ENCODE assay signal across 1 cellular context in the genomic region with DNA sequence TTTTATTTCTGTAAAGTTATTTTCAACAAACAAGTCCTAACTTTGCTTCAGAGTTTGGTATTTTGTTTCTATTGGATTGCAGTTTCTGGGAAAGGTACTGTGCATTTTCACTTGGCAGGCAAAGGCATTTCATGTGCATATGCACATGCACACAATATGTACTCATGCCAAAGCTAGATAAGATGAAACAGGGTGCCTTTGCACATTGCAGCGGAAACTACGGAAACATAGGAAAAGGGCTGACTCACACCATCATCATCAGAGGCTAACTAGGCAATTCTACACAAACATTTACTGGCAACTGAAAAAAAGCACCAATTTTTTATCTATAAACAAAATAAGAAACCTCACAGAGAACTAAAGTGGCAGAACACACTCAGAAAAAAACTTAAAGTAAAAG.
A peak's percentile ranks its signal among the peaks of the same experiment; 100 is the strongest.
TF ChIP-seq lines count a peak whose summit lies in the region.

No MANE protein-coding gene starts in this region.

TF ChIP-seq in K562, 482 proteins besides CTCF, POLR2A, EP300 and RAD21 (continued from another document and continues in another):
- TF ChIP-seq, protein P1, sequence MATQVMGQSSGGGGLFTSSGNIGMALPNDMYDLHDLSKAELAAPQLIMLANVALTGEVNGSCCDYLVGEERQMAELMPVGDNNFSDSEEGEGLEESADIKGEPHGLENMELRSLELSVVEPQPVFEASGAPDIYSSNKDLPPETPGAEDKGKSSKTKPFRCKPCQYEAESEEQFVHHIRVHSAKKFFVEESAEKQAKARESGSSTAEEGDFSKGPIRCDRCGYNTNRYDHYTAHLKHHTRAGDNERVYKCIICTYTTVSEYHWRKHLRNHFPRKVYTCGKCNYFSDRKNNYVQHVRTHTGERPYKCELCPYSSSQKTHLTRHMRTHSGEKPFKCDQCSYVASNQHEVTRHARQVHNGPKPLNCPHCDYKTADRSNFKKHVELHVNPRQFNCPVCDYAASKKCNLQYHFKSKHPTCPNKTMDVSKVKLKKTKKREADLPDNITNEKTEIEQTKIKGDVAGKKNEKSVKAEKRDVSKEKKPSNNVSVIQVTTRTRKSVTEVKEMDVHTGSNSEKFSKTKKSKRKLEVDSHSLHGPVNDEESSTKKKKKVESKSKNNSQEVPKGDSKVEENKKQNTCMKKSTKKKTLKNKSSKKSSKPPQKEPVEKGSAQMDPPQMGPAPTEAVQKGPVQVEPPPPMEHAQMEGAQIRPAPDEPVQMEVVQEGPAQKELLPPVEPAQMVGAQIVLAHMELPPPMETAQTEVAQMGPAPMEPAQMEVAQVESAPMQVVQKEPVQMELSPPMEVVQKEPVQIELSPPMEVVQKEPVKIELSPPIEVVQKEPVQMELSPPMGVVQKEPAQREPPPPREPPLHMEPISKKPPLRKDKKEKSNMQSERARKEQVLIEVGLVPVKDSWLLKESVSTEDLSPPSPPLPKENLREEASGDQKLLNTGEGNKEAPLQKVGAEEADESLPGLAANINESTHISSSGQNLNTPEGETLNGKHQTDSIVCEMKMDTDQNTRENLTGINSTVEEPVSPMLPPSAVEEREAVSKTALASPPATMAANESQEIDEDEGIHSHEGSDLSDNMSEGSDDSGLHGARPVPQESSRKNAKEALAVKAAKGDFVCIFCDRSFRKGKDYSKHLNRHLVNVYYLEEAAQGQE (CRISPR knock-in tag; IDR thresholded peaks at IDR 0.05; ENCODE audit: low read depth) = no peak
- TF ChIP-seq, protein P2, sequence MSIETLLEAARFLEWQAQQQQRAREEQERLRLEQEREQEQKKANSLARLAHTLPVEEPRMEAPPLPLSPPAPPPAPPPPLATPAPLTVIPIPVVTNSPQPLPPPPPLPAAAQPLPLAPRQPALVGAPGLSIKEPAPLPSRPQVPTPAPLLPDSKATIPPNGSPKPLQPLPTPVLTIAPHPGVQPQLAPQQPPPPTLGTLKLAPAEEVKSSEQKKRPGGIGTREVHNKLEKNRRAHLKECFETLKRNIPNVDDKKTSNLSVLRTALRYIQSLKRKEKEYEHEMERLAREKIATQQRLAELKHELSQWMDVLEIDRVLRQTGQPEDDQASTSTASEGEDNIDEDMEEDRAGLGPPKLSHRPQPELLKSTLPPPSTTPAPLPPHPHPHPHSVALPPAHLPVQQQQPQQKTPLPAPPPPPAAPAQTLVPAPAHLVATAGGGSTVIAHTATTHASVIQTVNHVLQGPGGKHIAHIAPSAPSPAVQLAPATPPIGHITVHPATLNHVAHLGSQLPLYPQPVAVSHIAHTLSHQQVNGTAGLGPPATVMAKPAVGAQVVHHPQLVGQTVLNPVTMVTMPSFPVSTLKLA (conservative IDR thresholded peaks at IDR 0.05) = peak; percentile 52 to 80
- TF ChIP-seq HSF4 (CRISPR knock-in tag; IDR thresholded peaks at IDR 0.05; ENCODE audit: borderline replicate concordance) (no peak), TAF7 (tag; IDR thresholded peaks at IDR 0.05) (no peak), FOXP1 (CRISPR knock-in tag; IDR thresholded peaks at IDR 0.05) (no peak), DMBX1 (CRISPR knock-in tag; IDR thresholded peaks at IDR 0.05; ENCODE audit: borderline replicate concordance) (peak; percentile 49; the same call in 1 of the 2 replicates), ZNF644 (tag; IDR thresholded peaks at IDR 0.05; ENCODE audit: low read depth) (no peak), TARDBP (IDR thresholded peaks at IDR 0.05) (no peak), KLF10 (CRISPR knock-in tag; IDR thresholded peaks at IDR 0.05) (no peak), ZNF146 (CRISPR knock-in tag; IDR thresholded peaks at IDR 0.05; ENCODE audit: unreplicated experiment) (no peak), SAFB2 (IDR thresholded peaks at IDR 0.05; ENCODE audit: borderline replicate concordance, low read depth, low read length, severe bottlenecking) (no peak), ZNF586 (CRISPR knock-in tag; conservative IDR thresholded peaks at IDR 0.05) (no peak), ZNF263 (CRISPR knock-in tag; IDR thresholded peaks at IDR 0.05; ENCODE audit: borderline replicate concordance) (no peak), EGR1 (conservative IDR thresholded peaks at IDR 0.05) (no peak), HDAC3 (IDR thresholded peaks at IDR 0.05; ENCODE audit: borderline replicate concordance, partially characterized antibody) (peak; percentile 52)
- TF ChIP-seq, protein P3, sequence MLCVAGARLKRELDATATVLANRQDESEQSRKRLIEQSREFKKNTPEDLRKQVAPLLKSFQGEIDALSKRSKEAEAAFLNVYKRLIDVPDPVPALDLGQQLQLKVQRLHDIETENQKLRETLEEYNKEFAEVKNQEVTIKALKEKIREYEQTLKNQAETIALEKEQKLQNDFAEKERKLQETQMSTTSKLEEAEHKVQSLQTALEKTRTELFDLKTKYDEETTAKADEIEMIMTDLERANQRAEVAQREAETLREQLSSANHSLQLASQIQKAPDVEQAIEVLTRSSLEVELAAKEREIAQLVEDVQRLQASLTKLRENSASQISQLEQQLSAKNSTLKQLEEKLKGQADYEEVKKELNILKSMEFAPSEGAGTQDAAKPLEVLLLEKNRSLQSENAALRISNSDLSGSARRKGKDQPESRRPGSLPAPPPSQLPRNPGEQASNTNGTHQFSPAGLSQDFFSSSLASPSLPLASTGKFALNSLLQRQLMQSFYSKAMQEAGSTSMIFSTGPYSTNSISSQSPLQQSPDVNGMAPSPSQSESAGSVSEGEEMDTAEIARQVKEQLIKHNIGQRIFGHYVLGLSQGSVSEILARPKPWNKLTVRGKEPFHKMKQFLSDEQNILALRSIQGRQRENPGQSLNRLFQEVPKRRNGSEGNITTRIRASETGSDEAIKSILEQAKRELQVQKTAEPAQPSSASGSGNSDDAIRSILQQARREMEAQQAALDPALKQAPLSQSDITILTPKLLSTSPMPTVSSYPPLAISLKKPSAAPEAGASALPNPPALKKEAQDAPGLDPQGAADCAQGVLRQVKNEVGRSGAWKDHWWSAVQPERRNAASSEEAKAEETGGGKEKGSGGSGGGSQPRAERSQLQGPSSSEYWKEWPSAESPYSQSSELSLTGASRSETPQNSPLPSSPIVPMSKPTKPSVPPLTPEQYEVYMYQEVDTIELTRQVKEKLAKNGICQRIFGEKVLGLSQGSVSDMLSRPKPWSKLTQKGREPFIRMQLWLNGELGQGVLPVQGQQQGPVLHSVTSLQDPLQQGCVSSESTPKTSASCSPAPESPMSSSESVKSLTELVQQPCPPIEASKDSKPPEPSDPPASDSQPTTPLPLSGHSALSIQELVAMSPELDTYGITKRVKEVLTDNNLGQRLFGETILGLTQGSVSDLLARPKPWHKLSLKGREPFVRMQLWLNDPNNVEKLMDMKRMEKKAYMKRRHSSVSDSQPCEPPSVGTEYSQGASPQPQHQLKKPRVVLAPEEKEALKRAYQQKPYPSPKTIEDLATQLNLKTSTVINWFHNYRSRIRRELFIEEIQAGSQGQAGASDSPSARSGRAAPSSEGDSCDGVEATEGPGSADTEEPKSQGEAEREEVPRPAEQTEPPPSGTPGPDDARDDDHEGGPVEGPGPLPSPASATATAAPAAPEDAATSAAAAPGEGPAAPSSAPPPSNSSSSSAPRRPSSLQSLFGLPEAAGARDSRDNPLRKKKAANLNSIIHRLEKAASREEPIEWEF (CRISPR knock-in tag; IDR thresholded peaks at IDR 0.05) = no peak
- TF ChIP-seq, protein P4, sequence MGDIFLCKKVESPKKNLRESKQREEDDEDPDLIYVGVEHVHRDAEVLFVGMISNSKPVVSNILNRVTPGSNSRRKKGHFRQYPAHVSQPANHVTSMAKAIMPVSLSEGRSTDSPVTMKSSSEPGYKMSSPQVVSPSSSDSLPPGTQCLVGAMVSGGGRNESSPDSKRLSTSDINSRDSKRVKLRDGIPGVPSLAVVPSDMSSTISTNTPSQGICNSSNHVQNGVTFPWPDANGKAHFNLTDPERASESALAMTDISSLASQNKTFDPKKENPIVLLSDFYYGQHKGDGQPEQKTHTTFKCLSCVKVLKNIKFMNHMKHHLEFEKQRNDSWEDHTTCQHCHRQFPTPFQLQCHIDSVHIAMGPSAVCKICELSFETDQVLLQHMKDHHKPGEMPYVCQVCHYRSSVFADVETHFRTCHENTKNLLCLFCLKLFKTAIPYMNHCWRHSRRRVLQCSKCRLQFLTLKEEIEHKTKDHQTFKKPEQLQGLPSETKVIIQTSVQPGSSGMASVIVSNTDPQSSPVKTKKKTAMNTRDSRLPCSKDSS (IDR thresholded peaks at IDR 0.05; ENCODE audit: low read depth, partially characterized antibody) = no peak
- TF ChIP-seq, protein P5, sequence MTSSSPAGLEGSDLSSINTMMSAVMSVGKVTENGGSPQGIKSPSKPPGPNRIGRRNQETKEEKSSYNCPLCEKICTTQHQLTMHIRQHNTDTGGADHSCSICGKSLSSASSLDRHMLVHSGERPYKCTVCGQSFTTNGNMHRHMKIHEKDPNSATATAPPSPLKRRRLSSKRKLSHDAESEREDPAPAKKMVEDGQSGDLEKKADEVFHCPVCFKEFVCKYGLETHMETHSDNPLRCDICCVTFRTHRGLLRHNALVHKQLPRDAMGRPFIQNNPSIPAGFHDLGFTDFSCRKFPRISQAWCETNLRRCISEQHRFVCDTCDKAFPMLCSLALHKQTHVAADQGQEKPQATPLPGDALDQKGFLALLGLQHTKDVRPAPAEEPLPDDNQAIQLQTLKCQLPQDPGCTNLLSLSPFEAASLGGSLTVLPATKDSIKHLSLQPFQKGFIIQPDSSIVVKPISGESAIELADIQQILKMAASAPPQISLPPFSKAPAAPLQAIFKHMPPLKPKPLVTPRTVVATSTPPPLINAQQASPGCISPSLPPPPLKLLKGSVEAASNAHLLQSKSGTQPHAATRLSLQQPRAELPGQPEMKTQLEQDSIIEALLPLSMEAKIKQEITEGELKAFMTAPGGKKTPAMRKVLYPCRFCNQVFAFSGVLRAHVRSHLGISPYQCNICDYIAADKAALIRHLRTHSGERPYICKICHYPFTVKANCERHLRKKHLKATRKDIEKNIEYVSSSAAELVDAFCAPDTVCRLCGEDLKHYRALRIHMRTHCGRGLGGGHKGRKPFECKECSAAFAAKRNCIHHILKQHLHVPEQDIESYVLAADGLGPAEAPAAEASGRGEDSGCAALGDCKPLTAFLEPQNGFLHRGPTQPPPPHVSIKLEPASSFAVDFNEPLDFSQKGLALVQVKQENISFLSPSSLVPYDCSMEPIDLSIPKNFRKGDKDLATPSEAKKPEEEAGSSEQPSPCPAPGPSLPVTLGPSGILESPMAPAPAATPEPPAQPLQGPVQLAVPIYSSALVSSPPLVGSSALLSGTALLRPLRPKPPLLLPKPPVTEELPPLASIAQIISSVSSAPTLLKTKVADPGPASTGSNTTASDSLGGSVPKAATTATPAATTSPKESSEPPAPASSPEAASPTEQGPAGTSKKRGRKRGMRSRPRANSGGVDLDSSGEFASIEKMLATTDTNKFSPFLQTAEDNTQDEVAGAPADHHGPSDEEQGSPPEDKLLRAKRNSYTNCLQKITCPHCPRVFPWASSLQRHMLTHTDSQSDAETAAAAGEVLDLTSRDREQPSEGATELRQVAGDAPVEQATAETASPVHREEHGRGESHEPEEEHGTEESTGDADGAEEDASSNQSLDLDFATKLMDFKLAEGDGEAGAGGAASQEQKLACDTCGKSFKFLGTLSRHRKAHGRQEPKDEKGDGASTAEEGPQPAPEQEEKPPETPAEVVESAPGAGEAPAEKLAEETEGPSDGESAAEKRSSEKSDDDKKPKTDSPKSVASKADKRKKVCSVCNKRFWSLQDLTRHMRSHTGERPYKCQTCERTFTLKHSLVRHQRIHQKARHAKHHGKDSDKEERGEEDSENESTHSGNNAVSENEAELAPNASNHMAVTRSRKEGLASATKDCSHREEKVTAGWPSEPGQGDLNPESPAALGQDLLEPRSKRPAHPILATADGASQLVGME (CRISPR knock-in tag; IDR thresholded peaks at IDR 0.05) = no peak
- TF ChIP-seq, protein P6, sequence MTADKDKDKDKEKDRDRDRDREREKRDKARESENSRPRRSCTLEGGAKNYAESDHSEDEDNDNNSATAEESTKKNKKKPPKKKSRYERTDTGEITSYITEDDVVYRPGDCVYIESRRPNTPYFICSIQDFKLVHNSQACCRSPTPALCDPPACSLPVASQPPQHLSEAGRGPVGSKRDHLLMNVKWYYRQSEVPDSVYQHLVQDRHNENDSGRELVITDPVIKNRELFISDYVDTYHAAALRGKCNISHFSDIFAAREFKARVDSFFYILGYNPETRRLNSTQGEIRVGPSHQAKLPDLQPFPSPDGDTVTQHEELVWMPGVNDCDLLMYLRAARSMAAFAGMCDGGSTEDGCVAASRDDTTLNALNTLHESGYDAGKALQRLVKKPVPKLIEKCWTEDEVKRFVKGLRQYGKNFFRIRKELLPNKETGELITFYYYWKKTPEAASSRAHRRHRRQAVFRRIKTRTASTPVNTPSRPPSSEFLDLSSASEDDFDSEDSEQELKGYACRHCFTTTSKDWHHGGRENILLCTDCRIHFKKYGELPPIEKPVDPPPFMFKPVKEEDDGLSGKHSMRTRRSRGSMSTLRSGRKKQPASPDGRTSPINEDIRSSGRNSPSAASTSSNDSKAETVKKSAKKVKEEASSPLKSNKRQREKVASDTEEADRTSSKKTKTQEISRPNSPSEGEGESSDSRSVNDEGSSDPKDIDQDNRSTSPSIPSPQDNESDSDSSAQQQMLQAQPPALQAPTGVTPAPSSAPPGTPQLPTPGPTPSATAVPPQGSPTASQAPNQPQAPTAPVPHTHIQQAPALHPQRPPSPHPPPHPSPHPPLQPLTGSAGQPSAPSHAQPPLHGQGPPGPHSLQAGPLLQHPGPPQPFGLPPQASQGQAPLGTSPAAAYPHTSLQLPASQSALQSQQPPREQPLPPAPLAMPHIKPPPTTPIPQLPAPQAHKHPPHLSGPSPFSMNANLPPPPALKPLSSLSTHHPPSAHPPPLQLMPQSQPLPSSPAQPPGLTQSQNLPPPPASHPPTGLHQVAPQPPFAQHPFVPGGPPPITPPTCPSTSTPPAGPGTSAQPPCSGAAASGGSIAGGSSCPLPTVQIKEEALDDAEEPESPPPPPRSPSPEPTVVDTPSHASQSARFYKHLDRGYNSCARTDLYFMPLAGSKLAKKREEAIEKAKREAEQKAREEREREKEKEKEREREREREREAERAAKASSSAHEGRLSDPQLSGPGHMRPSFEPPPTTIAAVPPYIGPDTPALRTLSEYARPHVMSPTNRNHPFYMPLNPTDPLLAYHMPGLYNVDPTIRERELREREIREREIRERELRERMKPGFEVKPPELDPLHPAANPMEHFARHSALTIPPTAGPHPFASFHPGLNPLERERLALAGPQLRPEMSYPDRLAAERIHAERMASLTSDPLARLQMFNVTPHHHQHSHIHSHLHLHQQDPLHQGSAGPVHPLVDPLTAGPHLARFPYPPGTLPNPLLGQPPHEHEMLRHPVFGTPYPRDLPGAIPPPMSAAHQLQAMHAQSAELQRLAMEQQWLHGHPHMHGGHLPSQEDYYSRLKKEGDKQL (CRISPR knock-in tag; IDR thresholded peaks at IDR 0.05; ENCODE audit: borderline replicate concordance) = no peak
- TF ChIP-seq, protein P7, sequence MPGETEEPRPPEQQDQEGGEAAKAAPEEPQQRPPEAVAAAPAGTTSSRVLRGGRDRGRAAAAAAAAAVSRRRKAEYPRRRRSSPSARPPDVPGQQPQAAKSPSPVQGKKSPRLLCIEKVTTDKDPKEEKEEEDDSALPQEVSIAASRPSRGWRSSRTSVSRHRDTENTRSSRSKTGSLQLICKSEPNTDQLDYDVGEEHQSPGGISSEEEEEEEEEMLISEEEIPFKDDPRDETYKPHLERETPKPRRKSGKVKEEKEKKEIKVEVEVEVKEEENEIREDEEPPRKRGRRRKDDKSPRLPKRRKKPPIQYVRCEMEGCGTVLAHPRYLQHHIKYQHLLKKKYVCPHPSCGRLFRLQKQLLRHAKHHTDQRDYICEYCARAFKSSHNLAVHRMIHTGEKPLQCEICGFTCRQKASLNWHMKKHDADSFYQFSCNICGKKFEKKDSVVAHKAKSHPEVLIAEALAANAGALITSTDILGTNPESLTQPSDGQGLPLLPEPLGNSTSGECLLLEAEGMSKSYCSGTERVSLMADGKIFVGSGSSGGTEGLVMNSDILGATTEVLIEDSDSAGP (CRISPR knock-in tag; IDR thresholded peaks at IDR 0.05) = no peak
- TF ChIP-seq, protein P8, sequence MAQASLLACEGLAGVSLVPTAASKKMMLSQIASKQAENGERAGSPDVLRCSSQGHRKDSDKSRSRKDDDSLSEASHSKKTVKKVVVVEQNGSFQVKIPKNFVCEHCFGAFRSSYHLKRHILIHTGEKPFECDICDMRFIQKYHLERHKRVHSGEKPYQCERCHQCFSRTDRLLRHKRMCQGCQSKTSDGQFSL (CRISPR knock-in tag; IDR thresholded peaks at IDR 0.05) = no peak
- TF ChIP-seq, protein P8 (tag; IDR thresholded peaks at IDR 0.05) = no peak
